10 cellular contexts compared by ENCODE assay signal in the genomic region with DNA sequence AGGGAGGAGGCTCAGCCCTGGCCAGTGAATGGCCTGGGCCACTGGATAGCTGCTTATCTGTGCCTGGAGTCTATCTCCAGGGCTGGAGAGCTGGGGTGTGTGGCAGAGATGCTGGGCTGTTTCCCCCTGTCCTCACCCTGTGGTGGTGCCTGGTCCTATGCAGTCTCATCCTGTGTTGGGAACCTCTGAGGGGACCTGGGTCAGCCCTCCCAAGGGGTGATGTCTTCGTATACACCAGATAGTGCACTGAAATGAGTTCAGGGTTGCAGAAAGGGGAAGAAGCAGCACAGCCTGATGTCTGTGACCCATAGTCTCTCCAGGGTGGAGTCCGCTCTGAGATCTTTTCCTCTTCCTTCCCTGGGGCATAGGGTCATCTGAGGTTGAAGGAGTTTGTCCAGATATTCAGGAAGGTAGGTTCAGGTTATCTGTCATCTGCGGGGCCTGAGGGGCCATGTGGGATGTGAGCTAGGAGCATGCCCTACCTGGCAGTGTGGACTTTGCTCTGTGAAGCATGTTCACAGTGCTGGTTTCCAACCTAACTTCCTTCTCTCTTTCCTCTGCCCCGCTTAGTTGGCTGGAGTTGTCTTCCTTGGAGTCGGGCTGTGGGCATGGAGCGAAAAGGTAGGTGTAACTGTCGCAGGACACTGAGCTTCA. TPM values are rescaled to one million over a fixed set of nuclear protein-coding genes. Genes with fewer than 3 reads are reported as not detected.
A peak's percentile ranks its signal among the peaks of the same experiment; 100 is the strongest.
DNase-seq lines count a peak whose midpoint lies in the region; ATAC-seq and TF ChIP-seq lines count a peak whose summit lies in the region.
"Had no signal": no experiment of that assay in that cellular context is flagged by ENCODE, and none has a peak within 500 bp of the region (broad histone marks: within the 10 kb centered on the region; RNA-seq: fewer than 3 reads in every experiment).

No MANE protein-coding gene starts in this region.

- H3K9me3 ChIP-seq in CD8-positive, alpha-beta memory T cell (ENCODE audit: low read length) = no peaks in the 10 kb centered on the region

- no peaks in the 10 kb centered on the region for H3K27me3 Mint-ChIP-seq in CD8-positive, alpha-beta memory T cell
- H3K27me3 Mint-ChIP-seq in neural crest cell (ENCODE audit: low read depth) = no peaks in the 10 kb centered on the region

- H3K9me3 Mint-ChIP-seq in CD8-positive, alpha-beta memory T cell = no peaks in the 10 kb centered on the region
- no peaks in the 10 kb centered on the region for H3K9me3 Mint-ChIP-seq in neural crest cell

- TF ChIP-seq CTCF in neural crest cell (conservative IDR thresholded peaks at IDR 0.05) (no peak), GM13976 (IDR thresholded peaks at IDR 0.05; ENCODE audit: borderline replicate concordance, control extremely low read depth, extremely low read depth, insufficient read depth, missing control alignments) (no peak)

- peak overlapping the region; percentile 84 to 98 (median 93) for H3K27ac Mint-ChIP-seq in CD8-positive, alpha-beta memory T cell
- peak overlapping the region; percentile 87 for H3K27ac Mint-ChIP-seq in neural crest cell (ENCODE audit: unreplicated experiment)

- peaks cover 70% of the 10 kb centered on the region for H3K4me1 ChIP-seq in CD8-positive, alpha-beta memory T cell (ENCODE audit: insufficient read depth, low read length)

- peak overlapping the region in 5 of 7 donors; percentile 3 to 61 (median 38) for H3K4me3 Mint-ChIP-seq in CD8-positive, alpha-beta memory T cell
- H3K4me3 Mint-ChIP-seq in neural crest cell = no peak overlapping the region

- H3K27ac ChIP-seq in CD8-positive, alpha-beta memory T cell (ENCODE audit: low read depth, low read length) = no peak overlapping the region

- peak; percentile 30 for ATAC-seq in esophagus mucosa
- no peak for ATAC-seq in HG03159 (IDR thresholded peaks at IDR 0.05; ENCODE audit: unreplicated experiment)
- ATAC-seq: PC-3 had no signal

- POLR2A ChIA-PET in CD8-positive, alpha-beta memory T cell (lab: Charles Lee) = interaction anchor here (1.0 to 1.4 kb wide), 2 partner anchors 46 to 96 kb away, joined by 4 to 5 read pairs; no protein-coding TSS in a partner anchor

- H3K4me1 Mint-ChIP-seq in CD8-positive, alpha-beta memory T cell = peaks cover 69 to 78% (median 73%) of the 10 kb centered on the region in 3 donors
- peaks cover 74% of the 10 kb centered on the region for H3K4me1 Mint-ChIP-seq in neural crest cell

- in situ Hi-C loops in GM13976 (cut with MboI; ENCODE audit: low sequenced_read_pairs, unreplicated experiment) = loop anchor here (5.0 to 10.0 kb wide), 2 partner anchors 52 to 119 kb away; a partner anchor contains a TSS

- peaks cover 30% of the 10 kb centered on the region for H3K36me3 ChIP-seq in CD8-positive, alpha-beta memory T cell (ENCODE audit: insufficient read depth, low read length)

- DNase-seq in CD8-positive, alpha-beta memory T cell = no peak
- DNase-seq in SKM-1 (lab: John Stamatoyannopoulos, UW; ENCODE audit: unreplicated experiment) (peak; percentile 41), neural crest cell (ENCODE audit: low read depth, low spot score) (no peak), GM19238 (ENCODE audit: insufficient read length, low spot score) (no peak), NCI-H1092 treated with DMSO at 0.1 percent for 48 hours (lab: John Stamatoyannopoulos, UW) (no peak), GM13976 (ENCODE audit: low spot score) (no peak)
- DNase-seq: cerebellar nuclear complex, PC-3 had no signal

- no peaks in the 10 kb centered on the region for H3K27me3 ChIP-seq in CD8-positive, alpha-beta memory T cell (ENCODE audit: insufficient read depth, low read length, poor library complexity, severe bottlenecking)

- CTCF ChIA-PET in CD8-positive, alpha-beta memory T cell (lab: Charles Lee) = interaction anchor here (1.1 to 19.9 kb wide), 14 partner anchors 7 to 157 kb away, joined by 4 to 498 read pairs (median 14); a partner anchor contains a TSS

- no peak overlapping the region for H3K4me3 ChIP-seq in CD8-positive, alpha-beta memory T cell (ENCODE audit: low read length)

- H3K36me3 Mint-ChIP-seq in CD8-positive, alpha-beta memory T cell = peaks cover 0 to 69% (median 7%) of the 10 kb centered on the region in 3 donors
- peaks cover 8% of the 10 kb centered on the region for H3K36me3 Mint-ChIP-seq in neural crest cell (ENCODE audit: low read depth)

RNA-seq across cellular contexts. Expression of a gene that starts 33.4 kb away (rescaled TPM):
- total RNA-seq in CD8-positive, alpha-beta memory T cell = under 1 TPM; 0.11 to 0.13 TPM
- not detected for polyA plus RNA-seq in CD8-positive, alpha-beta memory T cell
- total RNA-seq in esophagus mucosa (0.04 TPM), neural crest cell (0.09 and 0.16 TPM in 2 replicates)
- total RNA-seq: PC-3 had no signal

RNA-seq across cellular contexts. Expression of a gene that starts 50.2 kb away (rescaled TPM):
- total RNA-seq in CD8-positive, alpha-beta memory T cell = 10 to 100 TPM; 46.1 to 46.8 TPM
- polyA plus RNA-seq in CD8-positive, alpha-beta memory T cell = 220 TPM
- total RNA-seq in esophagus mucosa (94.6 TPM), neural crest cell (140 and 144 TPM in 2 replicates)
- total RNA-seq: PC-3 had no signal
